Comparison of ENCODE assay signal across 22 cellular contexts in genomic region chr11:100691886-100692285, GRCh38.
"Had no signal": no experiment of that assay in that cellular context is flagged by ENCODE, and none has a peak within 500 bp of the region (broad histone marks: within the 10 kb centered on the region; RNA-seq: fewer than 3 reads in every experiment).

No MANE protein-coding gene starts in this region.

- ATAC-seq: activated naive CD4-positive, alpha-beta T cell treated with anti-CD3 and anti-CD28 coated beads, Interleukin-2, amount 50 U/mL, for 72 hours; activated T-cell treated with anti-CD3 and anti-CD28 coated beads, Interleukin-2, amount 50 U/mL, for 72 hours; foreskin keratinocyte; left ventricle myocardium superior; sciatic nerve; stimulated activated effector memory CD8-positive, alpha-beta T cell treated with anti-CD3 and anti-CD28 coated beads, Interleukin-12 subunit alpha, Interleukin-12 subunit beta, amount 100 ng/mL, for 72 hours had no signal

- H3K4me3 ChIP-seq: upper lobe of left lung, vagina had no signal

- FAIRE-seq: colon, small intestine had no signal

- DNase-seq: activated B cell treated with CpG ODN at 0.5 μM for 24 hours; activated CD4-positive, alpha-beta T cell treated with anti-CD3 and anti-CD28 coated beads for 4 hours; activated CD4-positive, alpha-beta T cell treated with anti-CD3 and anti-CD28 coated beads, Interleukin-2, amount 50 U/mL, for 4 hours; activated naive CD4-positive, alpha-beta T cell; activated T-cell treated with anti-CD3 and anti-CD28 coated beads for 4 hours; activated T-cell treated with anti-CD3 and anti-CD28 coated beads, Interleukin-2, amount 50 U/mL, for 72 hours; anterior cingulate cortex; effector CD8-positive, alpha-beta T cell; foreskin keratinocyte; left ventricle myocardium superior; naive B cell; nephron progenitor cell; small intestine; stimulated activated CD4-positive, alpha-beta T cell treated with anti-CD3 and anti-CD28 coated beads, Interleukin-4, amount 100 ng/mL, for 24 hours; T-helper 1 cell; upper lobe of left lung had no signal

- H3K9me3 ChIP-seq: neutrophil, upper lobe of left lung, vagina had no signal

- H3K36me3 ChIP-seq: neutrophil, upper lobe of left lung, vagina had no signal

- H3K27me3 ChIP-seq: foreskin keratinocyte, upper lobe of left lung, vagina had no signal
